Comparison of ENCODE assay signal across 10 cellular contexts in the genomic region with DNA sequence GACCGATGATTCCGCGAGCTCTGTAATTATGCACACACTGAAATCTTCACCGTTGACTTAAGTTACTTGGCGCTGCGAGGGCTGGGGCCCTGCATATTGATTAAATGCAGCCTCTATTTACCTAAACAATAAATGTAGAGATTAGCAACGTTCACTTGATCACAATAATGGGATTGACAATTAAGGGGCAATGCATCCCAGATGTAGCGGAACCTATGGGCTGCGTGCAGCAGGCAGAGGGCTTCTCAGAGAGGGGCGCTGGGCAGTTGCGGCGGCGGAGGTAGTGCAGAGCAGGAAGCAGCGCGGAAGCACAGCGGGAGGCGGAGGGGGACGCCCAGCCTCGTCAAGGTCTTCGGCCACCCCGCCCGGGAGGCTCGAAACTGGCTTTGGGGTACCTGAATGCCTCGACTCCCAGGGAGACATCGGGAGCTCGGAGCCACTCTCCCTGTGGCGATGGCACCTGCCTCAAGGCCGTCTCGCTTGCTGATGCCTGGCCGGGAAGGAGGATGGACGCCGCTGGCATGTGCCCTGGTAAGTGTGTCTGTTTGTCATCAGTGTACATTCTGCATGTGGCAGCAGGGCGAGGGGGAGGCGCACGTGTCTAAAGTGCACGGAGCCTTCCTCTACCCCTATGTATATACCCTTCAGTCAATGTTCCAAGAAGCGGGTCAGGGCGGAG. TPM values are rescaled to one million over a fixed set of nuclear protein-coding genes. Genes with fewer than 3 reads are reported as not detected.
DNase-seq lines count a peak whose midpoint lies in the region; ATAC-seq, FAIRE-seq and TF ChIP-seq lines count a peak whose summit lies in the region.
"Had no signal": no experiment of that assay in that cellular context is flagged by ENCODE, and none has a peak within 500 bp of the region (broad histone marks: within the 10 kb centered on the region; RNA-seq: fewer than 3 reads in every experiment).

No MANE protein-coding gene starts in this region.

- no peak overlapping the region for H2BK12ac ChIP-seq in mesenchymal stem cell (ENCODE audit: low read length in 2 of 2)

- no peak overlapping the region for H2BK120ac ChIP-seq in mesenchymal stem cell (ENCODE audit: low read depth, low read length)

- no peak overlapping the region for H3K4ac ChIP-seq in mesenchymal stem cell (ENCODE audit: low read depth in 1 of 2, low read length in 2 of 2)

- peak overlapping the region; percentile 63 to 91; a peak in 3 of 4 replicates for H3K9ac ChIP-seq in K562 (ENCODE audit: insufficient read depth in 1 of 2, low read depth in 2 of 2, low read length in 2 of 2)
- H3K9ac ChIP-seq in mesenchymal stem cell (ENCODE audit: low read length) = peak overlapping the region; percentile 88

- no peaks in the 10 kb centered on the region for H3K79me1 ChIP-seq in mesenchymal stem cell (replicated peaks; ENCODE audit: low read length, poor library complexity, severe bottlenecking)

- ATAC-seq in HG03432 (IDR thresholded peaks at IDR 0.05; ENCODE audit: unreplicated experiment) (peak; percentile 52), K562 (no peak), HG03442 (IDR thresholded peaks at IDR 0.05; ENCODE audit: unreplicated experiment) (no peak)

- DNase-seq in A673 (ENCODE audit: low spot score) (no peak), K562 (ENCODE audit: extremely low read depth in 1 of 4, low spot score in 3 of 4) (peak in 1 of 4 experiments; percentile 8), mesenchymal stem cell (peak; percentile 4), NCI-H1092 (lab: John Stamatoyannopoulos, UW) (no peak), 8988T (no peak)
- no peak for DNase-seq in activated CD4-positive, CD25-positive, alpha-beta regulatory T cell (lab: John Stamatoyannopoulos, UW)

- H4K91ac ChIP-seq in mesenchymal stem cell (ENCODE audit: low read length) = no peak overlapping the region

- peak overlapping the region; percentile 80 for H3K4me2 ChIP-seq in K562 (ENCODE audit: insufficient read depth, low read length)
- peak overlapping the region; percentile 90 for H3K4me2 ChIP-seq in mesenchymal stem cell (ENCODE audit: low read length, poor library complexity, severe bottlenecking)

- peak overlapping the region; percentile 42 for H3K4me3 ChIP-seq in A673 (ENCODE audit: low read depth, low read length, poor library complexity, severe bottlenecking)
- peak overlapping the region; percentile 49; the same call in 1 of the 2 replicates for H3K4me3 ChIP-seq in K562
- peak overlapping the region; percentile 51 to 81 for H3K4me3 ChIP-seq in mesenchymal stem cell (ENCODE audit: insufficient read depth in 1 of 2, low read depth in 1 of 2, low read length in 2 of 2)

- BruUV-seq in A673 (replicated peaks; lab: Mats Ljungman, UMichigan) (no TSS peak), K562 (replicated peaks; lab: Mats Ljungman, UMichigan) (no TSS peak)

- in situ Hi-C loops in K562 (cut with MboI) = loop anchor here (10.0 kb wide), 1 partner anchor 172 kb away; no protein-coding TSS in a partner anchor

- H3K18ac ChIP-seq in mesenchymal stem cell (ENCODE audit: low read depth in 1 of 2, low read length in 2 of 2) = peak overlapping the region in 1 of 2 experiments; percentile 4

- no peaks in the 10 kb centered on the region for H3K9me1 ChIP-seq in K562 (ENCODE audit: control insufficient read depth, insufficient read depth, low read length)

- peaks cover 72% of the 10 kb centered on the region for H3K27me3 ChIP-seq in A673 (replicated peaks; ENCODE audit: insufficient read depth, low read depth, low read length, poor library complexity)
- peaks cover 26 to 33% of the 10 kb centered on the region in 2 experiments for H3K27me3 ChIP-seq in K562 (ENCODE audit: control insufficient read depth in 2 of 2, insufficient read depth in 2 of 2, low read length in 2 of 2)
- H3K27me3 ChIP-seq in mesenchymal stem cell (ENCODE audit: control insufficient read depth in 1 of 2, insufficient read depth in 1 of 2, low read length in 2 of 2) = peaks cover 53 to 58% of the 10 kb centered on the region in 2 experiments

- FAIRE-seq in K562 (lab: Jason Lieb, UNC) = no peak
- FAIRE-seq: GM18507 had no signal

- H3K14ac ChIP-seq in mesenchymal stem cell (ENCODE audit: low read length in 2 of 2) = no peak overlapping the region

- H3K27ac ChIP-seq in A673 (ENCODE audit: low read depth, low read length, poor library complexity, severe bottlenecking) (no peak overlapping the region), K562 (ENCODE audit: extremely low read depth, low read depth, low read length) (no peak overlapping the region), mesenchymal stem cell (ENCODE audit: low read length, poor library complexity, severe bottlenecking) (no peak overlapping the region)

- H2BK5ac ChIP-seq in mesenchymal stem cell (ENCODE audit: low read depth, low read length, poor library complexity, severe bottlenecking) = no peak overlapping the region

- no peaks in the 10 kb centered on the region for H3K79me2 ChIP-seq in K562 (ENCODE audit: control insufficient read depth, insufficient read depth, low read length)

- no peak overlapping the region for H2AK5ac ChIP-seq in mesenchymal stem cell (ENCODE audit: low read length, severe bottlenecking)

- H3K9me3 ChIP-seq in A673 (ENCODE audit: low read depth, low read length, poor library complexity, severe bottlenecking) (no peaks in the 10 kb centered on the region), K562 (replicated peaks; ENCODE audit: control insufficient read depth, insufficient read depth, low read depth, low read length) (no peaks in the 10 kb centered on the region), mesenchymal stem cell (ENCODE audit: control insufficient read depth, low read length) (no peaks in the 10 kb centered on the region)

- H4K20me1 ChIP-seq in K562 (replicated peaks; ENCODE audit: control insufficient read depth, insufficient read depth, low read length) = no peaks in the 10 kb centered on the region

- H2AFZ ChIP-seq in K562 (ENCODE audit: low read depth, low read length) = peak overlapping the region; percentile 87
- peak overlapping the region; percentile 53 for H2AFZ ChIP-seq in mesenchymal stem cell (ENCODE audit: low read depth, low read length)

- no peaks in the 10 kb centered on the region for H3K36me3 ChIP-seq in A673 (ENCODE audit: insufficient read depth, low read length, poor library complexity, severe bottlenecking)
- H3K36me3 ChIP-seq in K562 (ENCODE audit: control insufficient read depth, insufficient read depth, low read length) = no peaks in the 10 kb centered on the region
- H3K36me3 ChIP-seq in mesenchymal stem cell (ENCODE audit: control insufficient read depth in 1 of 2, insufficient read depth in 2 of 2, low read depth in 1 of 2, low read length in 2 of 2) = no peaks in the 10 kb centered on the region

- H3K23ac ChIP-seq in mesenchymal stem cell (ENCODE audit: low read length in 2 of 2) = peak overlapping the region in 1 of 2 experiments; percentile 54

- no peak for TF ChIP-seq RAD21 in K562 (CRISPR knock-in tag; conservative IDR thresholded peaks at IDR 0.05 in 1 of 2, IDR thresholded peaks at IDR 0.05 in 1 of 2)

- WGBS in K562 (ENCODE audit: insufficient coverage, low coverage, missing lambda C conversion rate) = 81% methylated on average over 38 of the region's 38 CpGs
- 7% methylated on average over 31 of the region's 38 CpGs for WGBS in mesenchymal stem cell

- H4K8ac ChIP-seq in mesenchymal stem cell (ENCODE audit: low read length) = no peak overlapping the region

- intact Hi-C loops in A673 (cut with micrococcal nuclease; ENCODE audit: unreplicated experiment) (no loop called here), K562 (cut with micrococcal nuclease) (no loop called here)

- peaks cover 11% of the 10 kb centered on the region for H3K4me1 ChIP-seq in A673 (ENCODE audit: insufficient read depth, low read length, poor library complexity, severe bottlenecking)
- peaks cover 8 to 24% of the 10 kb centered on the region in 2 experiments; a peak in 3 of 5 replicates for H3K4me1 ChIP-seq in K562 (replicated peaks in 1 of 2; ENCODE audit: control insufficient read depth in 2 of 2, insufficient read depth in 2 of 2, low read length in 2 of 2)
- H3K4me1 ChIP-seq in mesenchymal stem cell (ENCODE audit: control insufficient read depth, insufficient read depth, low read depth, low read length) = peaks cover 18% of the 10 kb centered on the region

- CTCF ChIA-PET in A673 (lab: Charles Lee) = no interaction called here
- CTCF ChIA-PET in K562 (lab: Yijun Ruan, JAX; ENCODE audit: low intra/inter-chr PET ratio) = no interaction called here

- POLR2A ChIA-PET in A673 (lab: Charles Lee; ENCODE audit: low non-redundant PET) = no interaction called here
- POLR2A ChIA-PET in K562 (lab: Yijun Ruan, JAX) = interaction anchor here (0.6 to 1.9 kb wide), 5 partner anchors 10 to 103 kb away, joined by 3 to 9 read pairs (median 3); no protein-coding TSS in a partner anchor

- no peak overlapping the region for H2BK15ac ChIP-seq in mesenchymal stem cell (ENCODE audit: low read depth, poor library complexity, severe bottlenecking)

- TF ChIP-seq CTCF in A673 (conservative IDR thresholded peaks at IDR 0.05; ENCODE audit: low read depth, low read length) = no peak
- TF ChIP-seq CTCF in K562 (IDR thresholded peaks at IDR 0.05 in 2 of 3, conservative IDR thresholded peaks at IDR 0.05 in 1 of 3; ENCODE audit: insufficient read depth in 2 of 3, low read depth in 1 of 3, low read length in 3 of 3) = no peak

- TF ChIP-seq EP300 in K562 (IDR thresholded peaks at IDR 0.05; ENCODE audit: low read length) = no peak

- no peak for TF ChIP-seq POLR2A in K562 (conservative IDR thresholded peaks at IDR 0.05)

TF ChIP-seq in K562, 482 proteins besides CTCF, POLR2A, EP300 and RAD21 (continues in another document):
- TF ChIP-seq TAF15 (IDR thresholded peaks at IDR 0.05; ENCODE audit: low read depth, low read length) = no peak

RNA-seq across cellular contexts. Expression of a gene that starts 7.7 kb away (rescaled TPM):
- total RNA-seq in A673 (2021) = 0.11 and 0.15 TPM in 2 replicates
- 0.67 and 0.83 TPM in 2 replicates for total RNA-seq in K562 (2011; cell fraction: chromatin; rRNA removed; ENCODE audit: low replicate concordance)
- total RNA-seq in K562 (2011; cell fraction: nucleolus; rRNA removed) = 0.66 and 0.67 TPM in 2 replicates
- total RNA-seq in K562 (2011; cell fraction: nucleoplasm; rRNA removed) = 0.44 and 0.84 TPM in 2 replicates
- 0.05 and 0.41 TPM in 2 replicates for total RNA-seq in K562 (2014; rRNA removed)
- 0.06 TPM in 1 of 2 replicates, not detected in the other for total RNA-seq in K562 (2014; rRNA removed; fragmentation: Illumina TruSeq; extraction: Trizol)
- total RNA-seq in K562 (2015; rRNA removed; fragmentation: Illumina TruSeq; extraction: Trizol) = 0.04 TPM in 1 of 2 replicates, not detected in the other
- total RNA-seq in K562 (2021) = 0.18 and 0.20 TPM in 2 replicates
- polyA plus RNA-seq in K562 (2011; rRNA removed) = 0.15 and 0.23 TPM in 2 replicates
- 0.32 and 0.55 TPM in 2 replicates for polyA plus RNA-seq in K562 (2011; cell fraction: cytosol; rRNA removed)
- polyA plus RNA-seq in K562 (2011; cell fraction: nucleus; rRNA removed) = 1.1 and 1.2 TPM in 2 replicates
- 0.09 and 0.14 TPM in 2 replicates for polyA plus RNA-seq in K562 (2012)
- 0.07 TPM in 2 replicates for polyA plus RNA-seq in K562 (2014; fragmentation: Illumina TruSeq; extraction: Trizol)
- not detected for polyA plus RNA-seq in K562 (2014; fragmentation: Nextera tagmentation; extraction: Ambion mirVana)
- polyA plus RNA-seq in K562 (2014; rRNA removed) = 0.20 and 0.23 TPM in 2 replicates
- polyA minus RNA-seq in K562 (2011; rRNA and poly(A)+ RNA removed) = 0.12 TPM in 1 of 2 replicates, not detected in the other
- 0.29 and 0.82 TPM in 2 replicates for polyA minus RNA-seq in K562 (2011; cell fraction: cytosol; rRNA and poly(A)+ RNA removed)
- 0.81 and 1.9 TPM in 2 replicates for polyA minus RNA-seq in K562 (2011; cell fraction: nucleus; rRNA and poly(A)+ RNA removed)
- polyA plus RNA-seq in mesenchymal stem cell (2013, experiment 1 of 2) = not detected
- polyA plus RNA-seq in mesenchymal stem cell (2013, experiment 2 of 2) = not detected
- total RNA-seq: activated CD8-positive, alpha-beta memory T cell treated with anti-CD3 and anti-CD28 coated beads for 36 hours had no signal
